In the genomic region with DNA sequence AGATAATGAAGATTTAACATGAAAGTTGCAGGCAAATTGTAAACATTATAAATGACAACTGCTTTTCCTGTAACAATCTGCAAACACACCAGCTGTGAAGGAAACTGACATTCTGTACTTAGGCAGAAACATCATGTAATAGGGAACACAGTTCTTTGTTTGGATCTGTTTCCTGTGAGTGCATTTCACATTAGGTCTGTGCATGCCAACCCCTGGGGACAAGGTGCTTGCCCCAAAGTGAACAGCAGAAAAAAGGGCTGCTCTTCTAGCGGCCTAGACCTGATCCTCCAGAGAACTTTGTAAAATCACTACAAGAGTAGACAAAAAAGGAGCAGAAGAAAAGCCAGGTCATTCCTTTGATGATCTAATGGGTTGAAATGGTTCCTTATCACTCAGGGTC, we compare ENCODE assay signal across 30 cellular contexts.
A peak's percentile ranks its signal among the peaks of the same experiment; 100 is the strongest.
DNase-seq lines count a peak whose midpoint lies in the region; ATAC-seq lines count a peak whose summit lies in the region.
"Had no signal": no experiment of that assay in that cellular context is flagged by ENCODE, and none has a peak within 500 bp of the region (broad histone marks: within the 10 kb centered on the region; RNA-seq: fewer than 3 reads in every experiment).

No MANE protein-coding gene starts in this region.

- H3K79me1 ChIP-seq in neuronal stem cell (ENCODE audit: low read depth, low read length) = no peaks in the 10 kb centered on the region

- DNase-seq in activated naive CD8-positive, alpha-beta T cell treated with anti-CD3 and anti-CD28 coated beads, Interleukin-2, amount 50 U/mL, for 24 hours = no peak
- DNase-seq in Jurkat, Clone E6-1 (ENCODE audit: low read depth, low spot score) = peak; percentile 46
- no peak for DNase-seq in activated naive CD8-positive, alpha-beta T cell treated with anti-CD3 and anti-CD28 coated beads for 36 hours
- no peak for DNase-seq in CD1c-positive myeloid dendritic cell (ENCODE audit: extremely low spot score)
- no peak for DNase-seq in neuronal stem cell (ENCODE audit: low spot score)
- DNase-seq: activated CD4-positive, alpha-beta T cell treated with anti-CD3 and anti-CD28 coated beads for 4 hours; activated naive CD4-positive, alpha-beta T cell treated with anti-CD3 and anti-CD28 coated beads, Interleukin-2, amount 50 U/mL, for 16 hours; BE2C; Caco-2; DMS79; endodermal cell; esophagus squamous epithelium; foreskin melanocyte; GF-D8; GOT3; left cardiac atrium; MG63; NCI-H2107; NCI-H446 treated with DMSO at 0.1 percent for 48 hours; stimulated activated CD4-positive, alpha-beta T cell treated with anti-CD3 and anti-CD28 coated beads, Interleukin-1b, Interleukin-23, amount 100 ng/mL, for 48 hours; transverse colon had no signal

- no peaks in the 10 kb centered on the region for H3K36me3 ChIP-seq in neuronal stem cell (replicated peaks in 1 of 2; ENCODE audit: control insufficient read depth in 2 of 2, insufficient read depth in 2 of 2, low read length in 2 of 2)
- H3K36me3 ChIP-seq: BE2C, esophagus squamous epithelium, MG63, neural progenitor cell, right atrium auricular region, transverse colon had no signal

- H2BK12ac ChIP-seq in neuronal stem cell (ENCODE audit: low read length) = no peak overlapping the region

- peaks cover 4 to 18% of the 10 kb centered on the region in 2 donors for H3K9me3 ChIP-seq in neuronal stem cell (replicated peaks in 1 of 2; ENCODE audit: control insufficient read depth in 2 of 2, insufficient read depth in 1 of 2, low read depth in 1 of 2, low read length in 2 of 2)
- H3K9me3 ChIP-seq: BE2C had no signal

- no peak overlapping the region for H3K23ac ChIP-seq in neuronal stem cell (ENCODE audit: low read depth, low read length, poor library complexity)

- H3K27me3 ChIP-seq in neuronal stem cell (ENCODE audit: control insufficient read depth in 3 of 3, insufficient read depth in 3 of 3, low read depth in 1 of 3, low read length in 3 of 3) = peaks cover 0 to 2% (median 0%) of the 10 kb centered on the region in 3 experiments
- H3K27me3 ChIP-seq: BE2C, hepatocyte, MG63, neural progenitor cell, right atrium auricular region had no signal

- no peak overlapping the region for H3K18ac ChIP-seq in neuronal stem cell (ENCODE audit: low read length)

- H3K4me3 Mint-ChIP-seq in activated naive CD8-positive, alpha-beta T cell = peak overlapping the region; percentile 51
- no peak overlapping the region for H3K4me3 Mint-ChIP-seq in activated naive CD8-positive, alpha-beta T cell treated with anti-CD3 and anti-CD28 coated beads, Interleukin-2, amount 50 U/mL, for 24 hours
- H3K4me3 Mint-ChIP-seq in activated naive CD8-positive, alpha-beta T cell treated with anti-CD3 and anti-CD28 coated beads for 36 hours = no peak overlapping the region
- H3K4me3 Mint-ChIP-seq: activated CD8-positive, alpha-beta memory T cell treated with anti-CD3 and anti-CD28 coated beads, Interleukin-2, amount 10 ng/mL, durations not matched to agents 7 days and 5 days; endodermal cell; neural progenitor cell had no signal

- H3K9ac ChIP-seq in neuronal stem cell (ENCODE audit: low read depth, low read length, poor library complexity) = no peak overlapping the region
- H3K9ac ChIP-seq: neural progenitor cell had no signal

- H3K27ac Mint-ChIP-seq in activated naive CD8-positive, alpha-beta T cell = peak overlapping the region; percentile 43
- H3K27ac Mint-ChIP-seq in activated naive CD8-positive, alpha-beta T cell treated with anti-CD3 and anti-CD28 coated beads, Interleukin-2, amount 50 U/mL, for 24 hours = no peak overlapping the region
- peak overlapping the region; percentile 42 for H3K27ac Mint-ChIP-seq in activated naive CD8-positive, alpha-beta T cell treated with anti-CD3 and anti-CD28 coated beads for 36 hours
- H3K27ac Mint-ChIP-seq: activated CD8-positive, alpha-beta memory T cell treated with anti-CD3 and anti-CD28 coated beads, Interleukin-2, amount 10 ng/mL, durations not matched to agents 7 days and 5 days; endodermal cell; neural progenitor cell had no signal

- H3K4ac ChIP-seq in neuronal stem cell (ENCODE audit: low read length) = no peak overlapping the region

- no peak for ATAC-seq in activated naive CD8-positive, alpha-beta T cell treated with anti-CD3 and anti-CD28 coated beads, Interleukin-2, amount 50 U/mL, for 24 hours
- ATAC-seq in GM19467 (IDR thresholded peaks at IDR 0.05; ENCODE audit: unreplicated experiment) (no peak), HG03108 (IDR thresholded peaks at IDR 0.05; ENCODE audit: unreplicated experiment) (no peak)
- ATAC-seq: activated CD8-positive, alpha-beta memory T cell treated with anti-CD3 and anti-CD28 coated beads, Interleukin-2, amount 10 ng/mL, durations not matched to agents 7 days and 5 days; left cardiac atrium had no signal

- H4K91ac ChIP-seq in neuronal stem cell (ENCODE audit: low read depth, low read length, poor library complexity) = no peak overlapping the region

- H2AK5ac ChIP-seq in neuronal stem cell (ENCODE audit: low read depth, low read length) = no peak overlapping the region

- H3K4me1 ChIP-seq in neuronal stem cell (ENCODE audit: control insufficient read depth in 2 of 2, insufficient read depth in 1 of 2, low read depth in 1 of 2, low read length in 2 of 2) = peaks cover 3 to 11% of the 10 kb centered on the region in 2 donors
- H3K4me1 ChIP-seq: BE2C, Caco-2, right atrium auricular region, transverse colon had no signal

- H3K36me3 Mint-ChIP-seq in activated naive CD8-positive, alpha-beta T cell = peaks cover 7% of the 10 kb centered on the region
- H3K36me3 Mint-ChIP-seq in activated naive CD8-positive, alpha-beta T cell treated with anti-CD3 and anti-CD28 coated beads, Interleukin-2, amount 50 U/mL, for 24 hours (ENCODE audit: low read depth) = peaks cover 8% of the 10 kb centered on the region
- H3K36me3 Mint-ChIP-seq in activated naive CD8-positive, alpha-beta T cell treated with anti-CD3 and anti-CD28 coated beads for 36 hours = peaks cover 9% of the 10 kb centered on the region
- H3K36me3 Mint-ChIP-seq: activated CD8-positive, alpha-beta memory T cell treated with anti-CD3 and anti-CD28 coated beads, Interleukin-2, amount 10 ng/mL, durations not matched to agents 7 days and 5 days; IgD-negative memory B cell; neural progenitor cell had no signal

- no peak overlapping the region for H2BK15ac ChIP-seq in neuronal stem cell (ENCODE audit: low read length)

- no peak overlapping the region for H2BK5ac ChIP-seq in neuronal stem cell (ENCODE audit: low read length)

- no peak overlapping the region for H3K4me2 ChIP-seq in neuronal stem cell (ENCODE audit: insufficient read depth, low read length, poor library complexity, severe bottlenecking)
- H3K4me2 ChIP-seq: hepatocyte, neural progenitor cell, smooth muscle cell had no signal

- H3K27ac ChIP-seq in neuronal stem cell (replicated peaks; ENCODE audit: low read length) = no peak overlapping the region
- H3K27ac ChIP-seq: esophagus squamous epithelium, hepatocyte, neural progenitor cell, right atrium auricular region, transverse colon had no signal

- no peak overlapping the region for H2BK120ac ChIP-seq in neuronal stem cell (ENCODE audit: low read depth, low read length)

- H3K9me3 Mint-ChIP-seq in activated naive CD8-positive, alpha-beta T cell (ENCODE audit: low read depth) = peaks cover 3% of the 10 kb centered on the region
- H3K9me3 Mint-ChIP-seq in activated naive CD8-positive, alpha-beta T cell treated with anti-CD3 and anti-CD28 coated beads, Interleukin-2, amount 50 U/mL, for 24 hours = peaks cover 24% of the 10 kb centered on the region
- peaks cover 18% of the 10 kb centered on the region for H3K9me3 Mint-ChIP-seq in activated naive CD8-positive, alpha-beta T cell treated with anti-CD3 and anti-CD28 coated beads for 36 hours

- no peak overlapping the region for H3K4me3 ChIP-seq in Jurkat, Clone E6-1 (ENCODE audit: low read length)
- H3K4me3 ChIP-seq in neuronal stem cell (ENCODE audit: low read length in 2 of 2) = no peak overlapping the region
- H3K4me3 ChIP-seq: esophagus squamous epithelium, hepatocyte, MG63, neural progenitor cell, right atrium auricular region, smooth muscle cell, transverse colon had no signal

- H2AFZ ChIP-seq in neuronal stem cell (ENCODE audit: low read length) = no peak overlapping the region
- H2AFZ ChIP-seq: hepatocyte, neural progenitor cell had no signal

- H3K4me1 Mint-ChIP-seq in activated naive CD8-positive, alpha-beta T cell (ENCODE audit: low read depth) = peaks cover 21% of the 10 kb centered on the region
- peaks cover 14% of the 10 kb centered on the region for H3K4me1 Mint-ChIP-seq in activated naive CD8-positive, alpha-beta T cell treated with anti-CD3 and anti-CD28 coated beads, Interleukin-2, amount 50 U/mL, for 24 hours
- H3K4me1 Mint-ChIP-seq in activated naive CD8-positive, alpha-beta T cell treated with anti-CD3 and anti-CD28 coated beads for 36 hours = peaks cover 17% of the 10 kb centered on the region
- H3K4me1 Mint-ChIP-seq: endodermal cell had no signal

- peaks cover 3% of the 10 kb centered on the region for H3K27me3 Mint-ChIP-seq in activated naive CD8-positive, alpha-beta T cell
- peaks cover 8% of the 10 kb centered on the region for H3K27me3 Mint-ChIP-seq in activated naive CD8-positive, alpha-beta T cell treated with anti-CD3 and anti-CD28 coated beads, Interleukin-2, amount 50 U/mL, for 24 hours
- no peaks in the 10 kb centered on the region for H3K27me3 Mint-ChIP-seq in activated naive CD8-positive, alpha-beta T cell treated with anti-CD3 and anti-CD28 coated beads for 36 hours

- no peak overlapping the region for H3K14ac ChIP-seq in neuronal stem cell (ENCODE audit: low read length)

- no peak overlapping the region for H4K8ac ChIP-seq in neuronal stem cell (ENCODE audit: low read depth, low read length)

- no CpG with 5 or more reads among the region's 1 CpG for WGBS in neuronal stem cell (ENCODE audit: extremely low coverage in 2 of 2, insufficient read length in 2 of 2, insufficient replicate concordance in 1 of 2), 2 donors
